In genomic region chr22:27203276-27203660, GRCh38 we compare ENCODE assay signal across 15 cellular contexts.
DNase-seq lines count a peak whose midpoint lies in the region; ATAC-seq, FAIRE-seq and TF ChIP-seq lines count a peak whose summit lies in the region.
"Had no signal": no experiment of that assay in that cellular context is flagged by ENCODE, and none has a peak within 500 bp of the region (broad histone marks: within the 10 kb centered on the region; RNA-seq: fewer than 3 reads in every experiment).

No MANE protein-coding gene starts in this region.

- no peak overlapping the region for H3K4ac ChIP-seq in H1 (replicated peaks; ENCODE audit: insufficient read length, low read depth, low read length)

- H3K56ac ChIP-seq in H1 (replicated peaks; ENCODE audit: insufficient read length, low read depth, low read length) = no peak overlapping the region

- H3K27me3 ChIP-seq in PC-3 (ENCODE audit: low read length) (0 out of 2 replicates have a peak, but pooled peaks cover 4% of the 10 kb centered on the region), H1 (replicated peaks in 1 of 4; ENCODE audit: control insufficient read depth in 3 of 4, extremely low read depth in 1 of 4, insufficient read depth in 3 of 4, low read length in 3 of 4) (peaks cover 0 to 2% (median 0%) of the 10 kb centered on the region in 4 experiments; a peak in 1 of 7 replicates), thyroid gland (no peaks in the 10 kb centered on the region)
- H3K27me3 ChIP-seq: BLaER1 treated with 17β-estradiol and CSF1 and Interleukin-3, amounts not matched to agents 10 nM and 100 nM had no signal

- no peaks in the 10 kb centered on the region for H3K9me3 Mint-ChIP-seq in mesothelial cell of epicardium
- H3K9me3 Mint-ChIP-seq: activated T-helper 2 cell treated with anti-CD3 and anti-CD28 coated beads, Interferon-gamma antibody, Interleukin-2, Interleukin-4, amounts not matched to agents 10 μg/mL and 5 μg/mL and 100 μg/mL, durations not matched to agents 14 hours and 24 hours and 36 hours had no signal

- H3K4me3 Mint-ChIP-seq in mesothelial cell of epicardium = no peak overlapping the region

- POLR2A ChIA-PET in PC-3 (lab: Charles Lee; ENCODE audit: unreplicated experiment) (no interaction called here), H1 (lab: Charles Lee; ENCODE audit: partially characterized antibody) (no interaction called here)

- H3K27ac ChIP-seq in PC-3 (ENCODE audit: low read length) = no peak overlapping the region
- no peak overlapping the region for H3K27ac ChIP-seq in H1 (ENCODE audit: low read depth, low read length)
- H3K27ac ChIP-seq in thyroid gland = peak overlapping the region; percentile 17 to 73 (median 54)
- H3K27ac ChIP-seq: BLaER1 treated with 17β-estradiol and CSF1 and Interleukin-3, amounts not matched to agents 10 nM and 100 nM had no signal

- H3K4me3 ChIP-seq in PC-3 (ENCODE audit: low read length) (peak overlapping the region; percentile 27; the same call in 1 of the 2 replicates), H1 (ENCODE audit: extremely low read depth in 1 of 4, insufficient read depth in 2 of 4, low read depth in 3 of 4, low read length in 4 of 4) (peak overlapping the region in 1 of 4 experiments; percentile 30; a peak in 1 of 8 replicates), thyroid gland (replicated peaks in 1 of 3) (no peak overlapping the region)
- H3K4me3 ChIP-seq: BLaER1 treated with 17β-estradiol and CSF1 and Interleukin-3, amounts not matched to agents 10 nM and 100 nM had no signal

- H4K8ac ChIP-seq in H1 (ENCODE audit: extremely low read depth, insufficient read depth, low read length) = no peak overlapping the region

- no peak for TF ChIP-seq RAD21 in H1 (IDR thresholded peaks at IDR 0.05 in 1 of 2, conservative IDR thresholded peaks at IDR 0.05 in 1 of 2; ENCODE audit: low read depth in 2 of 2, low read length in 2 of 2)

- no peaks in the 10 kb centered on the region for H3K79me1 ChIP-seq in H1 (ENCODE audit: low read depth, low read length)

- peak overlapping the region; percentile 97 for H3K27ac Mint-ChIP-seq in mesothelial cell of epicardium
- H3K27ac Mint-ChIP-seq: activated T-helper 2 cell treated with anti-CD3 and anti-CD28 coated beads, Interferon-gamma antibody, Interleukin-2, Interleukin-4, amounts not matched to agents 10 μg/mL and 5 μg/mL and 100 μg/mL, durations not matched to agents 14 hours and 24 hours and 36 hours had no signal

- H3K9ac ChIP-seq in PC-3 (ENCODE audit: low read length) (no peak overlapping the region), H1 (replicated peaks in 1 of 4; ENCODE audit: extremely low read depth in 1 of 4, low read depth in 3 of 4, low read length in 3 of 4) (no peak overlapping the region)
- H3K9ac ChIP-seq: BLaER1 treated with 17β-estradiol and CSF1 and Interleukin-3, amounts not matched to agents 10 nM and 100 nM had no signal

- no peaks in the 10 kb centered on the region for H3K36me3 Mint-ChIP-seq in mesothelial cell of epicardium

- H2BK120ac ChIP-seq in H1 (replicated peaks; ENCODE audit: low read depth, low read length) = peak overlapping the region; percentile 81

- H3K14ac ChIP-seq in H1 (ENCODE audit: insufficient read length) = no peak overlapping the region

- no peaks in the 10 kb centered on the region for H3K9me3 ChIP-seq in PC-3 (ENCODE audit: low read length)
- no peaks in the 10 kb centered on the region for H3K9me3 ChIP-seq in H1 (ENCODE audit: insufficient read depth in 2 of 2, low read depth in 1 of 2, low read length in 1 of 2)
- no peaks in the 10 kb centered on the region for H3K9me3 ChIP-seq in thyroid gland
- H3K9me3 ChIP-seq: BLaER1 treated with 17β-estradiol and CSF1 and Interleukin-3, amounts not matched to agents 10 nM and 100 nM had no signal

- H2BK20ac ChIP-seq in H1 (ENCODE audit: low read length) = peak overlapping the region; percentile 94; the same call in 1 of the 2 replicates

- H3K27me3 Mint-ChIP-seq in mesothelial cell of epicardium (ENCODE audit: low read depth) = peaks cover 21% of the 10 kb centered on the region

- intact Hi-C loops in PC-3 (cut with micrococcal nuclease) (no loop called here), thyroid gland (cut with DNase I) (no loop called here)

- no peaks in the 10 kb centered on the region for H3K9me2 ChIP-seq in PC-3 (replicated peaks; ENCODE audit: low read length)

- H3K4me1 ChIP-seq in PC-3 (ENCODE audit: insufficient read depth, low read length) = peaks cover 8% of the 10 kb centered on the region
- peaks cover 0 to 9% (median 7%) of the 10 kb centered on the region in 4 experiments; a peak in 6 of 7 replicates for H3K4me1 ChIP-seq in H1 (replicated peaks in 1 of 4; ENCODE audit: control insufficient read depth in 3 of 4, insufficient read depth in 4 of 4, low read length in 3 of 4)
- peaks cover 21 to 28% of the 10 kb centered on the region in 2 donors for H3K4me1 ChIP-seq in thyroid gland

- no peaks in the 10 kb centered on the region for H4K20me1 ChIP-seq in PC-3 (ENCODE audit: low read length)
- H4K20me1 ChIP-seq in H1 (replicated peaks in 1 of 2; ENCODE audit: control insufficient read depth in 1 of 2, insufficient read depth in 2 of 2, low read length in 2 of 2) = no peaks in the 10 kb centered on the region
- H4K20me1 ChIP-seq: BLaER1 treated with 17β-estradiol and CSF1 and Interleukin-3, amounts not matched to agents 10 nM and 100 nM had no signal

- no peak for TF ChIP-seq EP300 in H1 (IDR thresholded peaks at IDR 0.05; ENCODE audit: borderline replicate concordance in 1 of 2, low read depth in 2 of 2, low read length in 2 of 2)

- no peak overlapping the region for H2AK5ac ChIP-seq in H1 (ENCODE audit: low read depth, low read length)

- H4K5ac ChIP-seq in H1 (ENCODE audit: insufficient read length, low read depth, low read length) = no peak overlapping the region

- 92% methylated on average over 2 of the region's 2 CpGs; no CpG with 5 or more reads in 1 of the 2 experiments for WGBS in H1 (ENCODE audit: extremely low coverage in 1 of 2, insufficient coverage in 1 of 2, insufficient read length in 1 of 2, insufficient replicate concordance in 2 of 2, low coverage in 1 of 2, low lambda C conversion rate in 2 of 2, missing lambda C conversion rate in 1 of 2), 2 experiments
- 80 to 81% methylated on average over 2 of the region's 2 CpGs for WGBS in thyroid gland, 2 donors

- no peak for TF ChIP-seq POLR2A in H1 (IDR thresholded peaks at IDR 0.05; ENCODE audit: control extremely low read depth in 1 of 2, low read depth in 2 of 2, low read length in 2 of 2)
- no peak for TF ChIP-seq POLR2A in thyroid gland (IDR thresholded peaks at IDR 0.05)

- BruUV-seq in PC-3 (replicated peaks; lab: Mats Ljungman, UMichigan) = no TSS peak

- no peak for ATAC-seq in PC-3
- ATAC-seq in GM19328 (IDR thresholded peaks at IDR 0.05; ENCODE audit: unreplicated experiment) = no peak
- no peak for ATAC-seq in GM21529 (IDR thresholded peaks at IDR 0.05; ENCODE audit: unreplicated experiment)
- ATAC-seq in GM19467 (IDR thresholded peaks at IDR 0.05; ENCODE audit: unreplicated experiment) = no peak

- H3K4me1 Mint-ChIP-seq in mesothelial cell of epicardium = peaks cover 53% of the 10 kb centered on the region

- H3K4me2 ChIP-seq in PC-3 (ENCODE audit: low read length) (peak overlapping the region; percentile 75), H1 (ENCODE audit: insufficient read depth in 1 of 2, low read depth in 2 of 2, low read length in 2 of 2) (peak overlapping the region in 1 of 2 experiments; percentile 47; a peak in 1 of 4 replicates)
- H3K4me2 ChIP-seq: BLaER1 treated with 17β-estradiol and CSF1 and Interleukin-3, amounts not matched to agents 10 nM and 100 nM had no signal

- H3K79me2 ChIP-seq in PC-3 (ENCODE audit: low read length) (no peaks in the 10 kb centered on the region), H1 (ENCODE audit: control insufficient read depth in 1 of 2, insufficient read depth in 2 of 2, low read length in 2 of 2) (no peaks in the 10 kb centered on the region)

- H4K91ac ChIP-seq in H1 (replicated peaks; ENCODE audit: insufficient read length, low read length) = peak overlapping the region; percentile 54

- CTCF ChIA-PET in PC-3 (lab: Charles Lee) = no interaction called here
- CTCF ChIA-PET in H1 (lab: Charles Lee; ENCODE audit: partially characterized antibody) = no interaction called here

- H3K23ac ChIP-seq in H1 (ENCODE audit: insufficient read length) = no peak overlapping the region

- H2BK5ac ChIP-seq in H1 (ENCODE audit: low read depth, low read length) = peak overlapping the region; percentile 25; the same call in 1 of the 2 replicates

- H3K36me3 ChIP-seq in PC-3 (ENCODE audit: low read depth, low read length) (no peaks in the 10 kb centered on the region), H1 (ENCODE audit: control insufficient read depth in 2 of 4, insufficient read depth in 4 of 4, low read length in 3 of 4) (no peaks in the 10 kb centered on the region), thyroid gland (no peaks in the 10 kb centered on the region)
- H3K36me3 ChIP-seq: BLaER1 treated with 17β-estradiol and CSF1 and Interleukin-3, amounts not matched to agents 10 nM and 100 nM had no signal

- peak overlapping the region; percentile 48 for H2BK15ac ChIP-seq in H1 (ENCODE audit: low read length)

- no peaks in the 10 kb centered on the region for H3F3A ChIP-seq in PC-3 (ENCODE audit: low read length, unreplicated experiment)

- peaks cover 1% of the 10 kb centered on the region; the same call in 1 of the 2 replicates for H3K23me2 ChIP-seq in H1 (ENCODE audit: low read depth, low read length)

- H2AFZ ChIP-seq in PC-3 (ENCODE audit: low read length) (no peak overlapping the region), H1 (ENCODE audit: low read length) (no peak overlapping the region)

- peak overlapping the region; percentile 43; the same call in 1 of the 2 replicates for H3K18ac ChIP-seq in H1 (ENCODE audit: extremely low read depth, low read length)

- FAIRE-seq in H1 (lab: Jason Lieb, UNC) = no peak
- FAIRE-seq: colon, H54 had no signal

- DNase-seq in PC-3 = no peak
- no peak for DNase-seq in H1 (ENCODE audit: low read depth in 1 of 2, low spot score in 2 of 2)
- DNase-seq in mesothelial cell of epicardium (ENCODE audit: low spot score in 2 of 2, unreplicated experiment in 2 of 2) = no peak
- DNase-seq in thyroid gland = no peak
- no peak for DNase-seq in DMS79 (lab: John Stamatoyannopoulos, UW)
- DNase-seq: activated CD8-positive, alpha-beta memory T cell treated with anti-CD3 and anti-CD28 coated beads for 24 hours; NCI-H2029 treated with DMSO at 0.1 percent for 48 hours; T-helper 1 cell had no signal

- H2BK12ac ChIP-seq in H1 (ENCODE audit: low read depth, low read length) = no peak overlapping the region

- TF ChIP-seq CTCF in PC-3 (conservative IDR thresholded peaks at IDR 0.05; ENCODE audit: low read depth, low read length) = no peak
- no peak for TF ChIP-seq CTCF in H1 (IDR thresholded peaks at IDR 0.05; ENCODE audit: control extremely low read depth in 1 of 3, insufficient read depth in 1 of 3, low read depth in 1 of 3, low read length in 3 of 3)
- TF ChIP-seq CTCF in mesothelial cell of epicardium (IDR thresholded peaks at IDR 0.05; ENCODE audit: unreplicated experiment) = no peak
- TF ChIP-seq CTCF in thyroid gland (IDR thresholded peaks at IDR 0.05) = no peak

TF ChIP-seq in H1, 55 proteins besides CTCF, POLR2A, EP300 and RAD21 (continues in another document):
- TF ChIP-seq TAF1 (IDR thresholded peaks at IDR 0.05; ENCODE audit: low read depth, low read length) (no peak), POLR2AphosphoS5 (IDR thresholded peaks at IDR 0.05; ENCODE audit: low read depth, low read length) (no peak), FOSL1 (IDR thresholded peaks at IDR 0.05; ENCODE audit: insufficient read depth, low read depth, low read length) (no peak), KDM5A (IDR thresholded peaks at IDR 0.05; ENCODE audit: low read length) (no peak)

Comparison
In these comparisons a context has a peak if more than half of its experiments do, and no peak if none do; other contexts are left out.
1. H3K27ac ChIP-seq: peak in thyroid gland (3 of 3); none in PC-3 (single experiment) and H1 (single experiment).